ENCODE assay signal across 29 cellular contexts in genomic region chr5:166499452-166500240, GRCh38.
A peak's percentile ranks its signal among the peaks of the same experiment; 100 is the strongest.
DNase-seq lines count a peak whose midpoint lies in the region; ATAC-seq and TF ChIP-seq lines count a peak whose summit lies in the region.
"Had no signal": no experiment of that assay in that cellular context is flagged by ENCODE, and none has a peak within 500 bp of the region (broad histone marks: within the 10 kb centered on the region; RNA-seq: fewer than 3 reads in every experiment).

No MANE protein-coding gene starts in this region.

- no peak overlapping the region for H3K4me3 ChIP-seq in fibroblast of villous mesenchyme (ENCODE audit: low read depth, low read length)
- H3K4me3 ChIP-seq: GM12878, left ventricle myocardium inferior, psoas muscle, SJSA1, upper lobe of left lung had no signal

- no peak for TF ChIP-seq CTCF in fibroblast of villous mesenchyme (IDR thresholded peaks at IDR 0.05; ENCODE audit: insufficient read depth, low read depth, low read length)

- DNase-seq in Daoy (ENCODE audit: low read depth) (peak; percentile 37), SW480 (ENCODE audit: low spot score) (peak; percentile 49), fibroblast of villous mesenchyme (ENCODE audit: low read depth) (peak; percentile 7), renal cortical epithelial cell (ENCODE audit: low read depth) (peak; percentile 86), DMS153 treated with DMSO at 0.1 percent for 48 hours (lab: John Stamatoyannopoulos, UW; ENCODE audit: unreplicated experiment) (no peak), D341Med (ENCODE audit: low spot score) (no peak), NCI-H146 treated with DMSO at 0.1 percent for 48 hours (lab: John Stamatoyannopoulos, UW; ENCODE audit: unreplicated experiment) (no peak)
- DNase-seq: activated CD4-positive, alpha-beta T cell treated with anti-CD3 and anti-CD28 coated beads for 48 hours; activated naive CD4-positive, alpha-beta T cell treated with anti-CD3 and anti-CD28 coated beads, Interleukin-2, amount 50 U/mL, for 16 hours; amniotic stem cell; CD4-positive, alpha-beta T cell; DMS 273 treated with DMSO at 0.1 percent for 48 hours; HCEC 1CT; immature natural killer cell; left ventricle myocardium inferior; MV-4-11; NCI-H146; NCI-H2107; NCI-H446; NCI-H748 treated with DMSO at 0.1 percent for 48 hours; psoas muscle; stimulated activated naive CD4-positive, alpha-beta T cell; upper lobe of left lung had no signal

- no peak for ATAC-seq in GM21515 (IDR thresholded peaks at IDR 0.05; ENCODE audit: unreplicated experiment)
- ATAC-seq: activated T-helper 17 cell treated with anti-CD3 and anti-CD28 coated beads, Interleukin-2, amount 50 U/mL, for 72 hours; GM12878; HepG2; Panc1; psoas muscle had no signal

Comparison
In these comparisons a context has a peak if more than half of its experiments do, and no peak if none do; other contexts are left out.
1. DNase-seq: peak in Daoy (single experiment), SW480 (single experiment), fibroblast of villous mesenchyme (single experiment) and renal cortical epithelial cell (single experiment); none in DMS153 treated with DMSO at 0.1 percent for 48 hours (single experiment), D341Med (single experiment) and NCI-H146 treated with DMSO at 0.1 percent for 48 hours (single experiment).